In the genomic region with DNA sequence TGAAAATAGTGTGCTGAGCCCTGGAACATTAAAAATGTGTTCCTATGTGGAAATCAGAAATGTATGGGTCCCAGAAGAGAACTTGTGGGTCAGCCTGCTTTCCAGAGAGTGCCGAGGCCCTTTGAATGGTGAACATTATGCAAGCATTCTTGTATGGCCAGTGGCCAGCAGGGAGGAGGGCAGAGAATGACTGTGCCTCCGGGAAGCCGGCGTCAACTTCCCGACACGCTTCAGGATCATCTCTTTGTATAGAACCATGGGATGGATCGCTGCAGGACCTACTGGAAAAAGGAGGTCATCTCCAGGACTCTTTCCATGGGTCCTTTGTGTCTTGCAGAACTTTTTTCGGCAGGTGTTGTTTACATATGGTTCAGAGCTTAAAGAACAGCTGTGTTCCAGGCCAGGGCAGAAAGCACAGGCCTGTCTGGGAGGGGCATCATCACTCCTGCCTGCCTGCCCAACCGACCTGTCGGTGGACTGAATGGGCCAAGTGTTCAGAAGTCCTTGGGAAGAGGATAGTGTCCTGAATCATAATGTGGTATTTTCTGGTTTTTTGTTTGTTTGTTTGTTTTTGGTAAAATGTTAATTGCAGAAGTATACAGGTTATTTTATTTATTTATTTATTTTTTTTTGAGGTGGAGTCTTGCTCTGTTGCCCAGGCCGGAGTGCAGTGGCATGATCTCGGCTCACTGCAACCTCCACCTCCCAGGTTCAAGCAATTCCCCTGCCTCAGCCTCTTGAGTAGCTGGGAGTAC, we compare ENCODE assay signal across 9 cellular contexts. TPM values are rescaled to one million over a fixed set of nuclear protein-coding genes. Genes with fewer than 3 reads are reported as not detected.
DNase-seq lines count a peak whose midpoint lies in the region; ATAC-seq, FAIRE-seq and TF ChIP-seq lines count a peak whose summit lies in the region.
"Had no signal": no experiment of that assay in that cellular context is flagged by ENCODE, and none has a peak within 500 bp of the region (broad histone marks: within the 10 kb centered on the region; RNA-seq: fewer than 3 reads in every experiment).

No MANE protein-coding gene starts in this region.

- POLR2A ChIA-PET in Panc1 (lab: Charles Lee): interaction anchor here (0.6 kb wide), 1 partner anchor 28 kb away, joined by 11 read pairs; no protein-coding TSS in a partner anchor

- 29 to 43% methylated on average over 12 of the region's 12 CpGs for WGBS in testis, 2 donors

- no TSS peak for BruUV-seq in Panc1 (replicated peaks; lab: Mats Ljungman, UMichigan)

- H3K9me3 ChIP-seq in Panc1 (ENCODE audit: control insufficient read depth, insufficient read depth, low read depth, low read length) (no peaks in the 10 kb centered on the region), testis (no peaks in the 10 kb centered on the region)

- H3K4me3 ChIP-seq in Panc1 (ENCODE audit: low read depth in 2 of 2, low read length in 2 of 2): peak overlapping the region; percentile 11 to 41
- no peak overlapping the region for H3K4me3 ChIP-seq in testis

- in situ Hi-C loops in Panc1 (cut with HindIII; ENCODE audit: low pct_unique_long_range_greater_than_20kb, low sequenced_read_pairs): no loop called here

- H3K27ac ChIP-seq in Panc1 (ENCODE audit: low read length) (peak overlapping the region; percentile 79), testis (peak overlapping the region; percentile 35 to 64)

- ATAC-seq in Panc1 (peak; percentile 74), GM21529 (IDR thresholded peaks at IDR 0.05; ENCODE audit: unreplicated experiment) (no peak)

- no peak for FAIRE-seq in GM12892 (lab: Jason Lieb, UNC)
- FAIRE-seq: TTC549 had no signal

- DNase-seq in GM12892 (ENCODE audit: insufficient read length) (no peak), Panc1 (ENCODE audit: low read depth, low spot score) (no peak), ecto neural progenitor cell (ENCODE audit: low spot score) (peak; percentile 75), lung microvascular endothelial cell (ENCODE audit: low read depth in 2 of 2) (peak; percentile 92 to 93), testis (peak; percentile 91), T-helper 9 cell (no peak), NCI-H1048 (lab: John Stamatoyannopoulos, UW) (no peak)

- TF ChIP-seq POLR2A in GM12892 (IDR thresholded peaks at IDR 0.05; ENCODE audit: low read depth, low read length): peak; percentile 29; the same call in 1 of the 2 replicates
- no peak for TF ChIP-seq POLR2A in testis (IDR thresholded peaks at IDR 0.05)

- peaks cover 74% of the 10 kb centered on the region for H3K4me1 ChIP-seq in Panc1 (ENCODE audit: control insufficient read depth, insufficient read depth, low read length)
- H3K4me1 ChIP-seq in testis: peaks cover 79% of the 10 kb centered on the region

- H3K36me3 ChIP-seq in Panc1 (ENCODE audit: control insufficient read depth, insufficient read depth, low read length): no peaks in the 10 kb centered on the region
- no peaks in the 10 kb centered on the region for H3K36me3 ChIP-seq in testis (ENCODE audit: low read depth, missing control alignments)

- no peak for TF ChIP-seq CTCF in Panc1 (IDR thresholded peaks at IDR 0.05)
- TF ChIP-seq CTCF in testis (IDR thresholded peaks at IDR 0.05): no peak

- H3K27me3 ChIP-seq in Panc1 (ENCODE audit: control insufficient read depth, insufficient read depth, low read length): no peaks in the 10 kb centered on the region
- H3K27me3 ChIP-seq in testis: no peaks in the 10 kb centered on the region

- CTCF ChIA-PET in Panc1 (lab: Charles Lee): no interaction called here

- intact Hi-C loops in Panc1 (cut with micrococcal nuclease; ENCODE audit: unreplicated experiment): no loop called here
- intact Hi-C loops in testis (cut with DNase I; ENCODE audit: low total_unique reads): no loop called here

RNA-seq across cellular contexts. Expression of a gene that starts 9.0 kb away (rescaled TPM):
- polyA plus RNA-seq in GM12892 (2012; ENCODE audit: missing spikeins): 44.9 TPM
- total RNA-seq in Panc1 (2021; ENCODE audit: unreplicated experiment): 200 TPM
- 124 TPM for polyA plus RNA-seq in Panc1 (2012; ENCODE audit: insufficient read length)
- 34.9 and 46.0 TPM in 2 replicates for total RNA-seq in lung microvascular endothelial cell
- total RNA-seq in testis: 100 to 1,000 TPM; 175 to 213 TPM
- 111 TPM for polyA plus RNA-seq in testis (ENCODE audit: insufficient read depth, low read depth, low replicate concordance)

Comparison
In these comparisons a context has a peak if more than half of its experiments do, and no peak if none do; other contexts are left out.
1. DNase-seq: peak in ecto neural progenitor cell (single experiment), lung microvascular endothelial cell (2 of 2) and testis (single experiment); none in GM12892 (single experiment), Panc1 (single experiment), T-helper 9 cell (single experiment) and NCI-H1048 (single experiment).
2. H3K4me3 ChIP-seq: peak in Panc1 (2 of 2); none in testis (0 of 2).